10 cellular contexts compared by ENCODE assay signal in the genomic region with DNA sequence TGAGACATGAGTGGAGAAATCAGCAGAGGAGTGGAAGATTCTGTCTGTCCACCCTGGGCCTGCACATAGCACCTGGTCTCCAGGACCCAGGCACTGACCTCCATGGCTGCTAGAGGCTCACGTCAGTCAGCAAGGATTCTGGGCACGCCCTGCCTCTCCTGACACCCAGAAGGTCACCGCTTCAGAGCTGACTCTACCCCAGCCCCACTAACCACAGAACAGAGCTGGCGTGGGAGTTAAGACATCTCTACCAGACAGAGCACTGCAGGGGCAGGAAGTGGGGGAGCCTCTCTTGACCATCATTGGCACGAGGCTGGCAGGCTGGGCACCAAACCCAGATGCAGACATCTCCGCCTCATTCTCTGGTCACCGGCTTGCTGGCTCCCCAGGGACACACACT. TPM values are rescaled to one million over a fixed set of nuclear protein-coding genes. Genes with fewer than 3 reads are reported as not detected.
DNase-seq lines count a peak whose midpoint lies in the region; ATAC-seq and TF ChIP-seq lines count a peak whose summit lies in the region.
"Had no signal": no experiment of that assay in that cellular context is flagged by ENCODE, and none has a peak within 500 bp of the region (broad histone marks: within the 10 kb centered on the region; RNA-seq: fewer than 3 reads in every experiment).

No MANE protein-coding gene starts in this region.

- H3K4me3 ChIP-seq in BLaER1 treated with 17β-estradiol and CSF1 and Interleukin-3, amounts not matched to agents 10 nM and 100 nM = peak overlapping the region in 2 of 10 experiments; percentile 86 to 87; a peak in 3 of 20 replicates
- H3K4me3 ChIP-seq in foreskin fibroblast (ENCODE audit: low read depth in 1 of 2, low read length in 2 of 2) = peak overlapping the region in 1 of 2 donors; percentile 73
- H3K4me3 ChIP-seq: cardiac muscle cell had no signal

- peaks cover 0 to 12% (median 0%) of the 10 kb centered on the region in 11 experiments; a peak in 5 of 22 replicates for H3K27me3 ChIP-seq in BLaER1 treated with 17β-estradiol and CSF1 and Interleukin-3, amounts not matched to agents 10 nM and 100 nM

- H3K36me3 ChIP-seq in BLaER1 treated with 17β-estradiol and CSF1 and Interleukin-3, amounts not matched to agents 10 nM and 100 nM = peaks cover 0 to 50% (median 16%) of the 10 kb centered on the region in 11 experiments; a peak in 15 of 22 replicates
- H3K36me3 ChIP-seq: cardiac muscle cell had no signal

- H3K4me1 ChIP-seq in BLaER1 treated with 17β-estradiol and CSF1 and Interleukin-3, amounts not matched to agents 10 nM and 100 nM = peaks cover 30 to 62% (median 49%) of the 10 kb centered on the region in 10 experiments

- peaks cover 0 to 67% (median 50%) of the 10 kb centered on the region in 11 experiments; a peak in 18 of 22 replicates for H4K20me1 ChIP-seq in BLaER1 treated with 17β-estradiol and CSF1 and Interleukin-3, amounts not matched to agents 10 nM and 100 nM

- intact Hi-C loops in Right ventricle myocardium inferior (cut with DNase I) = loop anchor here (5.0 kb wide), 2 partner anchors 45 to 65 kb away; no protein-coding TSS in a partner anchor

- DNase-seq in RWPE1 (ENCODE audit: low spot score) (no peak), foreskin fibroblast (peak; percentile 72 to 80), NCI-H774 (lab: John Stamatoyannopoulos, UW) (no peak), Right ventricle myocardium inferior (ENCODE audit: missing footprints) (no peak)
- DNase-seq: GF-D8 had no signal

- peak; percentile 30 for ATAC-seq in GM18861 (IDR thresholded peaks at IDR 0.05; ENCODE audit: unreplicated experiment)
- ATAC-seq in GM18519 (IDR thresholded peaks at IDR 0.05; ENCODE audit: low FRiP score, unreplicated experiment) = no peak
- ATAC-seq in HG03460 (IDR thresholded peaks at IDR 0.05; ENCODE audit: unreplicated experiment) = no peak
- ATAC-seq in Right ventricle myocardium inferior = no peak

- H3K27ac ChIP-seq in BLaER1 treated with 17β-estradiol and CSF1 and Interleukin-3, amounts not matched to agents 10 nM and 100 nM = no peak overlapping the region
- H3K27ac ChIP-seq in RWPE1 = peak overlapping the region; percentile 3; the same call in 1 of the 2 replicates
- H3K27ac ChIP-seq: cardiac muscle cell had no signal

- no peaks in the 10 kb centered on the region for H3K9me3 ChIP-seq in BLaER1 treated with 17β-estradiol and CSF1 and Interleukin-3, amounts not matched to agents 10 nM and 100 nM (replicated peaks in 1 of 11)

- H3K4me2 ChIP-seq in BLaER1 treated with 17β-estradiol and CSF1 and Interleukin-3, amounts not matched to agents 10 nM and 100 nM = peak overlapping the region; percentile 90 to 99 (median 94)

- H3K9ac ChIP-seq in BLaER1 treated with 17β-estradiol and CSF1 and Interleukin-3, amounts not matched to agents 10 nM and 100 nM = peak overlapping the region in 9 of 11 experiments; percentile 6 to 85 (median 16); a peak in 5 of 22 replicates

- TF ChIP-seq CTCF in RWPE1 (conservative IDR thresholded peaks at IDR 0.05; ENCODE audit: low read depth) (no peak), foreskin fibroblast (IDR thresholded peaks at IDR 0.05; ENCODE audit: low read depth, low read length) (no peak)

- CTCF ChIA-PET in RWPE1 (lab: Yijun Ruan, JAX) = no interaction called here

- POLR2A ChIA-PET in RWPE1 (lab: Yijun Ruan, JAX; ENCODE audit: low non-redundant PET) = no interaction called here

RNA-seq across cellular contexts. Expression of a gene that starts 3.0 kb away (rescaled TPM):
- 26.7 TPM for total RNA-seq in Right ventricle myocardium inferior

RNA-seq across cellular contexts. Expression of a gene that starts 54.7 kb away (rescaled TPM):
- 9.8 TPM for total RNA-seq in Right ventricle myocardium inferior

Comparison
In these comparisons a context has a peak if more than half of its experiments do, and no peak if none do; other contexts are left out.
1. DNase-seq: peak in foreskin fibroblast (2 of 2); none in RWPE1 (single experiment), NCI-H774 (single experiment) and Right ventricle myocardium inferior (single experiment).